ENCODE assay signal across 1 cellular context in the genomic region with DNA sequence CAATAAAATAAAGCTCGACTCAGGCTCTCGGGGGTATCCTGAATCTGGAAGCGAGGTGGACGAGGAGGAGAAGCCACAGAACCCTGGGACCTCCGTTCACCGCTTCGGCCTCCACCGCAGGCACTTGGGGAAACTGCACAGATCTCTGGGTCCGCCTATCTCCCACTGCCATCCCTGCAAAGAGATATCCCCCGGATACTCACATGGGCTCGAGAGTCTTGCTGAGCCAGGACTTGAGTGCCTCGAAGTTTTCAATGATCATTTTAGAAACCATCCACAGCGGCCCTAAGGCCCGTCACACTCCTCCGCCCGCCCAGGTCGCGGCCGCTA.
TF ChIP-seq lines count a peak whose summit lies in the region.

No MANE protein-coding gene starts in this region.

TF ChIP-seq in endothelial cell of umbilical vein, 7 proteins besides CTCF, POLR2A, EP300 and RAD21 (continued from another document):
- TF ChIP-seq JUN (IDR thresholded peaks at IDR 0.05; ENCODE audit: borderline replicate concordance, insufficient read depth, insufficient read length, low read depth) (no peak), GATA2 (IDR thresholded peaks at IDR 0.05; ENCODE audit: insufficient read depth, insufficient read length, low read depth, low read length) (no peak), POLR2AphosphoS5 (IDR thresholded peaks at IDR 0.05; ENCODE audit: insufficient read depth, low read depth, low read length) (no peak), FOS (IDR thresholded peaks at IDR 0.05; ENCODE audit: borderline replicate concordance, insufficient read depth, low read length) (no peak), MYC (IDR thresholded peaks at IDR 0.05; ENCODE audit: low read depth, low read length) (no peak)
TF ChIP-seq in endothelial cell of umbilical vein: peak in this region for 0.
